ENCODE assay signal across 1 cellular context in the genomic region with DNA sequence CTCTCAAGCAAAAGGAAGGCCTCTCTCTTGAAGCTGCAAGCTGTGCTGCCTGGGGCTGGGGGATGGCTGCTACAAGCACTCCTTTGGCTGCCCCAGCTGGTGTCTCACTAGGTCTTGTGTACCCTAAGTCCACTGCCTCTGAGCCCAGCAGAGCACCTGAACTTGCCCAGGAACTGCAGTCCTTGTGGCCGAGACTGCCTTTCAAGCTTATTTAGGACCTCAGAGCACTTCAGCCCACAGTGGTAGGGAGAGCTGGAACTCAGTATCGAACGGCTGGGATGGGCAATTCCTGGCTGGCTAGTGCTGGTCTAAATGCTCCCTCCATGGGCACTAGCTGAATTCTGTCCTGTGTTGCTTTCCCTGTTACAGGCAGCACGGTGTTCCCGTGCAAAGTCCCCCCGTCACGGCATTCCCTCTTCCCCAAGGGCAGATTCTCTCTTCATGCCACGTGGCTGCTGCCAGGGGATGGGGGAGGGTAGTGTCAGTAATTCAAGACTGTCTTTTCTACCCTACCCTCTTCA.
A peak's percentile ranks its signal among the peaks of the same experiment; 100 is the strongest.
TF ChIP-seq lines count a peak whose summit lies in the region.

No MANE protein-coding gene starts in this region.

TF ChIP-seq in HepG2, 621 proteins besides CTCF, POLR2A, EP300 and RAD21 (continued from another document):
- TF ChIP-seq, protein P1, sequence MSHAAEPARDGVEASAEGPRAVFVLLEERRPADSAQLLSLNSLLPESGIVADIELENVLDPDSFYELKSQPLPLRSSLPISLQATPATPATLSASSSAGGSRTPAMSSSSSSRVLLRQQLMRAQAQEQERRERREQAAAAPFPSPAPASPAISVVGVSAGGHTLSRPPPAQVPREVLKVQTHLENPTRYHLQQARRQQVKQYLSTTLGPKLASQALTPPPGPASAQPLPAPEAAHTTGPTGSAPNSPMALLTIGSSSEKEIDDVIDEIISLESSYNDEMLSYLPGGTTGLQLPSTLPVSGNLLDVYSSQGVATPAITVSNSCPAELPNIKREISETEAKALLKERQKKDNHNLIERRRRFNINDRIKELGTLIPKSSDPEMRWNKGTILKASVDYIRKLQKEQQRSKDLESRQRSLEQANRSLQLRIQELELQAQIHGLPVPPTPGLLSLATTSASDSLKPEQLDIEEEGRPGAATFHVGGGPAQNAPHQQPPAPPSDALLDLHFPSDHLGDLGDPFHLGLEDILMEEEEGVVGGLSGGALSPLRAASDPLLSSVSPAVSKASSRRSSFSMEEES (CRISPR knock-in tag; IDR thresholded peaks at IDR 0.05), result peak; percentile 68; the same call in 1 of the 2 replicates
- TF ChIP-seq ZNF547 (CRISPR knock-in tag; IDR thresholded peaks at IDR 0.05) (0 out of 2 replicates have a peak, but pooled peaks have one; percentile 39), NFIC (IDR thresholded peaks at IDR 0.05; ENCODE audit: low read length) (no peak), RBAK (CRISPR knock-in tag; IDR thresholded peaks at IDR 0.05) (peak; percentile 62; the same call in 1 of the 2 replicates)
